7 cellular contexts compared by ENCODE assay signal in the genomic region with DNA sequence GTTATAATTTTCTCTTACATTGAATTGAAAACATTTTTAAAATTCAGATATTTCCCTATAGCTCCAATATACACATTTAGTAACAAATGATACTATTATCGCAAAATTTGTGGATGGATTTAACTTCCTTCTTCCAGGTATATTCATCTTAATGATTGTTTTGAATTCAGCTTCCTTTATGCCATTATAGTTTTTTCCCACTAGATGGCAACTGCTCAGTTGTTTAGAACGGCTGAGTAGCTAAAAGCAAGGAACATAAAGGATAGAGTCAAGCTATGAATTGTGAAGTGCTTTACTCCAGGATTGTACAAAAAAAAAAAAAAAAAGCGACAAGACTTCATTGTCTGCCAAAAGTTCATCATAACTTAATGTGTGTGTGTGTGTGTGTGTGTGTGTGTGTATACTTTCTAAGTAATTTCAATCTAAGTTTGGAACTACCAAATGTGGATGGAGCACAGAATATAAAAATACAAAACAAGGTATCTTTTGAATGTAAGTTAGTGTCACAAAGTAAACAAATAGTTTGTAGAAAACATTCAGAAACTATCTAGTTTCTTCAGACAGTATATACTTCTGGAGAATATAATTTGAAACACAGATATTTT.
DNase-seq lines count a peak whose midpoint lies in the region; ATAC-seq, FAIRE-seq and TF ChIP-seq lines count a peak whose summit lies in the region.

No MANE protein-coding gene starts in this region.

- BruUV-seq in HepG2 (replicated peaks; lab: Mats Ljungman, UMichigan) = no TSS peak

- no peaks in the 10 kb centered on the region for H3K27me3 Mint-ChIP-seq in activated T-cell treated with anti-CD3 and anti-CD28 coated beads, Interleukin-2, amount 50 U/mL, for 24 hours

- FAIRE-seq in HepG2 (lab: Jason Lieb, UNC) = no peak

- no peak overlapping the region for H3K4me3 Mint-ChIP-seq in activated T-cell treated with anti-CD3 and anti-CD28 coated beads, Interleukin-2, amount 50 U/mL, for 24 hours

- WGBS in adrenal gland, 4 donors = 18 to 20% (median 19%) methylated on average over 3 of the region's 3 CpGs
- WGBS in HepG2 (ENCODE audit: low lambda C conversion rate) = 0% methylated on average over 3 of the region's 3 CpGs
- 17 to 21% (median 18%) methylated on average over 3 of the region's 3 CpGs for WGBS in ovary, 3 donors

- no peaks in the 10 kb centered on the region for H3K9me3 ChIP-seq in adrenal gland (replicated peaks in 1 of 3)
- H3K9me3 ChIP-seq in HepG2 (ENCODE audit: low read length) = no peaks in the 10 kb centered on the region
- H3K9me3 ChIP-seq in ovary = no peaks in the 10 kb centered on the region

- CTCF ChIA-PET in HepG2 (lab: Yijun Ruan, JAX; ENCODE audit: low intra/inter-chr PET ratio, low total read pairs) = no interaction called here

- in situ Hi-C loops in HepG2 (cut with HindIII; ENCODE audit: extremely low pct_ligation_motif_present, low pct_unique_long_range_greater_than_20kb) = loop anchor here (25.0 kb wide), 1 partner anchor 807 kb away; no protein-coding TSS in a partner anchor

- no peak overlapping the region for H2AFZ ChIP-seq in HepG2 (ENCODE audit: low read length)

- TF ChIP-seq POLR2A in adrenal gland (IDR thresholded peaks at IDR 0.05) (no peak), HepG2 (IDR thresholded peaks at IDR 0.05; ENCODE audit: insufficient read depth in 1 of 2, low read depth in 2 of 2, low read length in 2 of 2) (no peak), ovary (IDR thresholded peaks at IDR 0.05) (no peak)

- TF ChIP-seq RAD21 in HepG2 (CRISPR knock-in tag; IDR thresholded peaks at IDR 0.05) = no peak

- intact Hi-C loops in adrenal gland (cut with DNase I) = no loop called here
- intact Hi-C loops in HepG2 (cut with micrococcal nuclease; ENCODE audit: unreplicated experiment) = loop anchor here (1.0 to 5.0 kb wide), 2 partner anchors 212 to 222 kb away; no protein-coding TSS in a partner anchor
- intact Hi-C loops in ovary (cut with DNase I) = no loop called here

- H3K4me1 ChIP-seq in adrenal gland (replicated peaks in 1 of 2) (no peaks in the 10 kb centered on the region), HepG2 (ENCODE audit: insufficient read depth, low read length) (no peaks in the 10 kb centered on the region), ovary (ENCODE audit: insufficient read depth) (no peaks in the 10 kb centered on the region)

- no peaks in the 10 kb centered on the region for H3K79me2 ChIP-seq in HepG2 (ENCODE audit: insufficient read depth, low read length)

- H3K9ac ChIP-seq in HepG2 (ENCODE audit: insufficient read depth, low read depth, low read length) = no peak overlapping the region

- no peaks in the 10 kb centered on the region for H3K4me1 Mint-ChIP-seq in activated T-cell treated with anti-CD3 and anti-CD28 coated beads, Interleukin-2, amount 50 U/mL, for 24 hours (ENCODE audit: low read depth)

- no peak overlapping the region for H3K27ac ChIP-seq in adrenal gland
- no peak overlapping the region for H3K27ac ChIP-seq in HepG2 (ENCODE audit: extremely low read length, insufficient read depth, low read length)
- H3K27ac ChIP-seq in ovary = no peak overlapping the region

- no peaks in the 10 kb centered on the region for H3K36me3 ChIP-seq in adrenal gland (replicated peaks in 1 of 2)
- no peaks in the 10 kb centered on the region for H3K36me3 ChIP-seq in HepG2 (replicated peaks in 1 of 2; ENCODE audit: control insufficient read depth in 1 of 2, insufficient read depth in 2 of 2, low read length in 2 of 2)
- H3K36me3 ChIP-seq in ovary = no peaks in the 10 kb centered on the region

- POLR2A ChIA-PET in HepG2 (lab: Yijun Ruan, JAX) = no interaction called here

- ATAC-seq in HepG2 = peak; percentile 41; the same call in 1 of the 3 replicates

- no peak overlapping the region for H3K4me3 ChIP-seq in adrenal gland
- H3K4me3 ChIP-seq in HepG2 (replicated peaks in 1 of 3; ENCODE audit: insufficient read depth in 1 of 3, low read depth in 2 of 3, low read length in 3 of 3) = no peak overlapping the region
- no peak overlapping the region for H3K4me3 ChIP-seq in ovary

- no peaks in the 10 kb centered on the region; the same call in 1 of the 2 replicates for H4K20me1 ChIP-seq in HepG2 (ENCODE audit: insufficient read depth, low read length)

- peaks cover 29% of the 10 kb centered on the region for H3K9me3 Mint-ChIP-seq in activated T-cell treated with anti-CD3 and anti-CD28 coated beads, Interleukin-2, amount 50 U/mL, for 24 hours

- no peaks in the 10 kb centered on the region for H3K36me3 Mint-ChIP-seq in activated T-cell treated with anti-CD3 and anti-CD28 coated beads, Interleukin-2, amount 50 U/mL, for 24 hours (ENCODE audit: low read depth)

- TF ChIP-seq EP300 in HepG2 (IDR thresholded peaks at IDR 0.05; ENCODE audit: low read depth in 2 of 2, low read length in 2 of 2) = no peak
- no peak for TF ChIP-seq EP300 in HepG2 (CRISPR knock-in tag; IDR thresholded peaks at IDR 0.05; ENCODE audit: borderline replicate concordance)
- no peak for TF ChIP-seq EP300 in ovary (IDR thresholded peaks at IDR 0.05)

- no peak overlapping the region for H3K4me2 ChIP-seq in HepG2 (ENCODE audit: low read depth, low read length)

- peak; percentile 41 for TF ChIP-seq CTCF in GM12873 (IDR thresholded peaks at IDR 0.05; ENCODE audit: insufficient read depth, low read depth, low read length, missing control alignments)
- peak; percentile 23 to 51 (median 40) for TF ChIP-seq CTCF in adrenal gland (IDR thresholded peaks at IDR 0.05)
- peak; percentile 36; the same call in 1 of the 2 replicates for TF ChIP-seq CTCF in HepG2 (CRISPR knock-in tag; IDR thresholded peaks at IDR 0.05)
- no peak for TF ChIP-seq CTCF in ovary (IDR thresholded peaks at IDR 0.05)

- H3K27ac Mint-ChIP-seq in activated T-cell treated with anti-CD3 and anti-CD28 coated beads, Interleukin-2, amount 50 U/mL, for 24 hours = no peak overlapping the region

- H3K27me3 ChIP-seq in adrenal gland (no peaks in the 10 kb centered on the region), HepG2 (ENCODE audit: control insufficient read depth in 1 of 2, insufficient read depth in 2 of 2, low read length in 2 of 2) (no peaks in the 10 kb centered on the region), ovary (no peaks in the 10 kb centered on the region)

- DNase-seq in M059J (ENCODE audit: low read depth) (peak; percentile 19), adrenal gland (no peak), HepG2 (ENCODE audit: low spot score) (peak; percentile 6), ovary (no peak)
- no peak for DNase-seq in activated T-cell treated with anti-CD3 and anti-CD28 coated beads, Interleukin-2, amount 50 U/mL, for 24 hours
- no peak for DNase-seq in stimulated activated CD4-positive, alpha-beta T cell treated with anti-CD3 and anti-CD28 coated beads, Interleukin-4, amount 100 ng/mL, for 1 hour

TF ChIP-seq in HepG2, 621 proteins besides CTCF, POLR2A, EP300 and RAD21:
- TF ChIP-seq, protein P1, sequence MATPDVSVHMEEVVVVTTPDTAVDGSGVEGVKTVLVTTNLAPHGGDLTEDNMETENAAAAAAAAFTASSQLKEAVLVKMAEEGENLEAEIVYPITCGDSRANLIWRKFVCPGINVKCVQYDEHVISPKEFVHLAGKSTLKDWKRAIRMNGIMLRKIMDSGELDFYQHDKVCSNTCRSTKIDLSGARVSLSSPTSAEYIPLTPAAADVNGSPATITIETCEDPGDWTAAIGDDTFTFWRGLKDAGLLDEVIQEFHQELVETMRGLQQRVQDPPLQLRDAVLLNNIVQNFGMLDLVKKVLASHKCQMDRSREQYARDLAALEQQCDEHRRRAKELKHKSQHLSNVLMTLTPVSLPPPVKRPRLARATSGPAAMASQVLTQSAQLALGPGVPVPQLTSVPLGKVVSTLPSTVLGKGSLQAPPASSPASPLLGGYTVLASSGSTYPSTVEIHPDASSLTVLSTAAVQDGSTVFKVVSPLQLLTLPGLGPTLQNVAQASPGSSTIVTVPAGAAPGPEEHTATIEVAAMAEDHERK (CRISPR knock-in tag; IDR thresholded peaks at IDR 0.05; ENCODE audit: low read depth) = no peak
- TF ChIP-seq STAG1 (CRISPR knock-in tag; IDR thresholded peaks at IDR 0.05) = peak; percentile 17; the same call in 1 of the 2 replicates

Comparison
In these comparisons a context has a peak if more than half of its experiments do, and no peak if none do; other contexts are left out.
1. CTCF ChIP-seq: peak in GM12873 (single experiment), adrenal gland (6 of 6) and HepG2 (single experiment); none in ovary (0 of 3).
2. DNase-seq: peak in M059J (single experiment) and HepG2 (single experiment); none in adrenal gland (0 of 7), ovary (0 of 5), activated T-cell treated with anti-CD3 and anti-CD28 coated beads, Interleukin-2, amount 50 U/mL, for 24 hours (single experiment) and stimulated activated CD4-positive, alpha-beta T cell treated with anti-CD3 and anti-CD28 coated beads, Interleukin-4, amount 100 ng/mL, for 1 hour (single experiment).